8 cellular contexts compared by ENCODE assay signal in the genomic region with DNA sequence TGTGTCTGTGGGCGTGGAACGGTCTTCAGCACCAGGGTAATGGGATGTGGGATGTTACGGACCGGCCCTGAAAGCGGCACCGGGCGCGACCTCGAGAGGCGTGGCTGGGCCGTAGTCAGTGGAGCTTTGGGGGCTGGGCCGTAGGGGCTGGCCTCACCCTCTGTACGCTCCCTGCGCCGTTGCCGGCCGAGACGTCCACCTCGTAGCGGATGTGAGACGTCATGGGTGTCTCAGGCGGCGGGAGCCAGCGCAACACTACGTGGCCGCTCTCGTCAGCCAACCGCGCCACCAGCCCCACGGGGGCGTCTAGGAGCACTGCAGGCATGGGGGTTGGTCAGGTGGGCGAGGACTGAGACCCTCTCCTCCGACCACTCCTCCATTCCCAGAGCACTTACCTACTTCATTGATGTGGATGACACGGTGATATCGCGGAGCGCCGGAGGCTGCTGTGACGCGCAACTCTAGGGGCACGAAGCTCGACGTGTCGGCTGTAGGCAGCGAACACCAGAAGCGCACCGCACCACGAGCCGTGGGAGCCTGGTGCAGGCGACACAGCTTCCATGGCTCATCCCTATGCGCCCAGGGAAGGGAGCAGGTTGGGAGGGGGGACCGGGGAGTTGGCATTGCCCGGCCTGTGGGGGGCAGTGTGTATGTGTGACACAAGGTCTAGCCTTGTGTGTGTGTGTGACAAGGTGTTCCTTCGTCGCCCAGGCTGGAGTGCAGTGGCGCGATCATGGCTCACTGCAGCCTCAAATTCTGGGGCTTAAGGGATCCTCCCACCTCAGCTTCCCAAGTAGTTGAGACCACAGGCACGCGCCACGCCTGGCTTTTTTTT. TPM values are rescaled to one million over a fixed set of nuclear protein-coding genes. Genes with fewer than 3 reads are reported as not detected.
A peak's percentile ranks its signal among the peaks of the same experiment; 100 is the strongest.
DNase-seq lines count a peak whose midpoint lies in the region; ATAC-seq, FAIRE-seq and TF ChIP-seq lines count a peak whose summit lies in the region.

No MANE protein-coding gene starts in this region.

- TF ChIP-seq CTCF in activated B cell treated with CpG ODN at 0.5 μM for 24 hours (IDR thresholded peaks at IDR 0.05) = no peak

- POLR2A ChIA-PET in activated B cell treated with CpG ODN at 0.5 μM for 24 hours (lab: Charles Lee) = interaction anchor here (0.5 to 4.6 kb wide), 12 partner anchors 13 to 775 kb away, joined by 3 to 60 read pairs (median 5); a partner anchor contains a TSS

- intact Hi-C loops in activated B cell treated with CpG ODN at 0.5 μM for 24 hours (cut with micrococcal nuclease) = loop anchor here (1.0 to 2.0 kb wide), 9 partner anchors 25 to 215 kb away; a partner anchor contains a TSS
- intact Hi-C loops in dendritic cell treated with granulocyte-macrophage colony-stimulating factor and Interleukin-4, amounts not matched to agents 40 ng/mL and 50 ng/mL, for 4 days (cut with micrococcal nuclease) = loop anchor here (1.0 to 2.0 kb wide), 2 partner anchors 41 to 54 kb away; a partner anchor contains a TSS

- H3K27ac Mint-ChIP-seq in activated B cell treated with CpG ODN at 0.5 μM for 24 hours (peak overlapping the region; percentile 100), memory B cell (peak overlapping the region; percentile 91)
- peak overlapping the region; percentile 82 for H3K27ac Mint-ChIP-seq in dendritic cell treated with granulocyte-macrophage colony-stimulating factor and Interleukin-4, amounts not matched to agents 40 ng/mL and 50 ng/mL, for 4 days

- H3K4me1 Mint-ChIP-seq in activated B cell treated with CpG ODN at 0.5 μM for 24 hours (peaks cover 48% of the 10 kb centered on the region), memory B cell (peaks cover 30% of the 10 kb centered on the region)
- peaks cover 62% of the 10 kb centered on the region for H3K4me1 Mint-ChIP-seq in dendritic cell treated with granulocyte-macrophage colony-stimulating factor and Interleukin-4, amounts not matched to agents 40 ng/mL and 50 ng/mL, for 4 days (ENCODE audit: low read depth)

- H3K9me3 Mint-ChIP-seq in activated B cell treated with CpG ODN at 0.5 μM for 24 hours = no peaks in the 10 kb centered on the region
- no peaks in the 10 kb centered on the region for H3K9me3 Mint-ChIP-seq in dendritic cell treated with granulocyte-macrophage colony-stimulating factor and Interleukin-4, amounts not matched to agents 40 ng/mL and 50 ng/mL, for 4 days
- no peaks in the 10 kb centered on the region for H3K9me3 Mint-ChIP-seq in memory B cell

- CTCF ChIA-PET in activated B cell treated with CpG ODN at 0.5 μM for 24 hours (lab: Charles Lee) = interaction anchor here (0.7 to 2.7 kb wide), 30 partner anchors 9 to 206 kb away, joined by 3 to 27 read pairs (median 4); a partner anchor contains a TSS

- peak; percentile 85 for DNase-seq in NCI-H1092 treated with DMSO at 0.1 percent for 48 hours (lab: John Stamatoyannopoulos, UW)
- peak; percentile 66 for DNase-seq in activated B cell treated with CpG ODN at 0.5 μM for 24 hours
- peak; percentile 78 to 81 for DNase-seq in memory B cell (ENCODE audit: low spot score in 2 of 2)
- DNase-seq in stimulated activated CD8-positive, alpha-beta memory T cell treated with anti-CD3 and anti-CD28 coated beads, Interleukin-4, amount 100 ng/mL, for 4 hours (ENCODE audit: low read depth in 2 of 2, low spot score in 1 of 2) = peak; percentile 24 to 40
- no peak for DNase-seq in frontal cortex (ENCODE audit: low spot score in 2 of 2)

- H3K27me3 Mint-ChIP-seq in activated B cell treated with CpG ODN at 0.5 μM for 24 hours (no peaks in the 10 kb centered on the region), memory B cell (no peaks in the 10 kb centered on the region)
- peaks cover 28% of the 10 kb centered on the region for H3K27me3 Mint-ChIP-seq in dendritic cell treated with granulocyte-macrophage colony-stimulating factor and Interleukin-4, amounts not matched to agents 40 ng/mL and 50 ng/mL, for 4 days

- H3K36me3 Mint-ChIP-seq in activated B cell treated with CpG ODN at 0.5 μM for 24 hours (ENCODE audit: low read depth) (peaks cover 5% of the 10 kb centered on the region), memory B cell (peaks cover 3% of the 10 kb centered on the region)
- peaks cover 35% of the 10 kb centered on the region for H3K36me3 Mint-ChIP-seq in dendritic cell treated with granulocyte-macrophage colony-stimulating factor and Interleukin-4, amounts not matched to agents 40 ng/mL and 50 ng/mL, for 4 days (ENCODE audit: low read depth)

- H3K4me3 Mint-ChIP-seq in activated B cell treated with CpG ODN at 0.5 μM for 24 hours (peak overlapping the region; percentile 92), memory B cell (peak overlapping the region; percentile 86)
- peak overlapping the region; percentile 83 for H3K4me3 Mint-ChIP-seq in dendritic cell treated with granulocyte-macrophage colony-stimulating factor and Interleukin-4, amounts not matched to agents 40 ng/mL and 50 ng/mL, for 4 days

- ATAC-seq in GM18499 (IDR thresholded peaks at IDR 0.05; ENCODE audit: insufficient read depth, unreplicated experiment) (peak; percentile 29), HG02678 (IDR thresholded peaks at IDR 0.05; ENCODE audit: unreplicated experiment) (peak; percentile 43), activated B cell treated with CpG ODN at 0.5 μM for 24 hours (ENCODE audit: low read depth) (peak; percentile 51), memory B cell (ENCODE audit: low read depth) (peak; percentile 58)

- FAIRE-seq in frontal cortex (lab: Jason Lieb, UNC) = no peak

RNA-seq across cellular contexts. Expression of a gene that starts 2.4 kb away (rescaled TPM):
- total RNA-seq in activated B cell treated with CpG ODN at 0.5 μM for 24 hours (1.8 and 2.5 TPM in 2 replicates), frontal cortex (3.3 TPM)

RNA-seq across cellular contexts. Expression of a gene that starts 7.3 kb away (rescaled TPM):
- total RNA-seq in activated B cell treated with CpG ODN at 0.5 μM for 24 hours (4.3 and 5.1 TPM in 2 replicates), frontal cortex (0.82 TPM)

RNA-seq across cellular contexts. Expression of a gene that starts 26.5 kb away (rescaled TPM):
- 1.5 and 2.2 TPM in 2 replicates for total RNA-seq in activated B cell treated with CpG ODN at 0.5 μM for 24 hours
- total RNA-seq in frontal cortex = 30.6 TPM

RNA-seq across cellular contexts. Expression of a gene that starts 35.4 kb away (rescaled TPM):
- total RNA-seq in activated B cell treated with CpG ODN at 0.5 μM for 24 hours (27.6 and 32.1 TPM in 2 replicates), frontal cortex (2.9 TPM)

RNA-seq across cellular contexts. Expression of a gene that starts 35.7 kb away (rescaled TPM):
- total RNA-seq in activated B cell treated with CpG ODN at 0.5 μM for 24 hours (61.8 and 68.1 TPM in 2 replicates), frontal cortex (27.7 TPM)

Comparison
In these comparisons a context has a peak if more than half of its experiments do, and no peak if none do; other contexts are left out.
1. DNase-seq: peak in NCI-H1092 treated with DMSO at 0.1 percent for 48 hours (single experiment), activated B cell treated with CpG ODN at 0.5 μM for 24 hours (single experiment), memory B cell (2 of 2) and stimulated activated CD8-positive, alpha-beta memory T cell treated with anti-CD3 and anti-CD28 coated beads, Interleukin-4, amount 100 ng/mL, for 4 hours (2 of 2); none in frontal cortex (0 of 2).
2. Peak in every context shown above with its lines, with median percentiles within 50 percentile points of each other: ATAC-seq, H3K27ac Mint-ChIP-seq and H3K4me3 Mint-ChIP-seq.